ENCODE assay signal across 15 cellular contexts in genomic region chr18:72206814-72207213, GRCh38.
"Had no signal": no experiment of that assay in that cellular context is flagged by ENCODE, and none has a peak within 500 bp of the region (broad histone marks: within the 10 kb centered on the region; RNA-seq: fewer than 3 reads in every experiment).

No MANE protein-coding gene starts in this region.

- H3K4me3 ChIP-seq: right atrium auricular region, tibial nerve, uterus had no signal

- H3K9me3 ChIP-seq: right atrium auricular region, uterus had no signal

- H3K27me3 ChIP-seq: right atrium auricular region, tibial nerve, uterus had no signal

- DNase-seq: activated CD4-positive, alpha-beta T cell treated with anti-CD3 and anti-CD28 coated beads, Interleukin-2, amount 50 U/mL, for 48 hours; activated CD8-positive, alpha-beta memory T cell treated with anti-CD3 and anti-CD28 coated beads, Interleukin-2, amount 10 ng/mL, durations not matched to agents 7 days and 5 days; activated naive CD4-positive, alpha-beta T cell treated with anti-CD3 and anti-CD28 coated beads, Interleukin-2, amount 10 ng/mL, durations not matched to agents 7 days and 5 days; activated T-cell treated with anti-CD3 and anti-CD28 coated beads, Interleukin-2, amount 50 U/mL, for 1 hour; effector memory CD4-positive, alpha-beta T cell; immature natural killer cell; nucleus accumbens; posterior cingulate gyrus; stimulated activated CD4-positive, alpha-beta T cell treated with anti-CD3 and anti-CD28 coated beads, Interleukin-2, amount 100 ng/mL, for 48 hours; stimulated activated naive B cell treated with anti-CD40 and anti-IgM and Interleukin-4, amounts not matched to agents 10 μg/mL and 1 μg/mL and 100 μg/mL, for 72 hours; substantia nigra; uterus; WERI-Rb-1 had no signal

- ATAC-seq: activated CD8-positive, alpha-beta memory T cell treated with anti-CD3 and anti-CD28 coated beads, Interleukin-2, amount 10 ng/mL, durations not matched to agents 7 days and 5 days; stimulated activated naive B cell treated with anti-CD40 and anti-IgM and Interleukin-4, amounts not matched to agents 10 μg/mL and 1 μg/mL and 100 μg/mL, for 72 hours had no signal

- H3K27ac ChIP-seq: right atrium auricular region, tibial nerve, uterus, WERI-Rb-1 had no signal

- H3K4me1 ChIP-seq: right atrium auricular region, tibial nerve, uterus had no signal

- H3K36me3 ChIP-seq: right atrium auricular region, tibial nerve, uterus, WERI-Rb-1 had no signal
